8 cellular contexts compared by ENCODE assay signal in the genomic region with DNA sequence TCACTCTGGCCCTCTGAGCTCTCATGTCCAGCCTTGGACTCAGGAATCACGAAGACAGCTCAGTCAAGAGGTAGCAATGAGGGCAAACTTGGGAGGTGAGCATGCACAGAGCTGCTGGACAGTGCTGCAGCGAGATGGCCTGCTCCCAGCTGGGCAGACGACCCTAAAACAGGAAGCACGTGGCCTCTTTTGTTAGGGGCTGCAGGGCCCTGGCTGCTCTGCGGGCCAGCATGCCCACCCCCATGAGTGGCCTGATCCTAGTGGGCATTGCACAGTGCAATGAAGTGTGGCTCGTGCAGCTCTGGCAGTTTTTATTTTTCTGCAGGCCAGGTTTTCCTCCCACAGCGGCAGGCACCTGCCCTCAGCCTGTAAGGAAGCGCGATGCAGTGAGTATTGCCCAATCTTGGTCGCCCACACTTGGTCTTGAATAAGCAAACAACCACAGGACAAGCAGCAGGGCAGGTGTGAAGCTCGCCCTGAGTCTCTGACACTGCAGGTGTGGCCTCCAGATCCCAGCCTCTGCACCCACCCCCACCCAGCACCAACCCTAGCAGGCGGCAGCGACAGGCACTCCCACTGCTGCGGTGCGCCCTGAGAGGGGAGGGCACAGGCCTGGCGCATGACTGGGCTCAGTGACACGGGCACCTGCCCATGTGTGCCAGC.
A peak's percentile ranks its signal among the peaks of the same experiment; 100 is the strongest.
DNase-seq lines count a peak whose midpoint lies in the region; ATAC-seq and TF ChIP-seq lines count a peak whose summit lies in the region.

No MANE protein-coding gene starts in this region.

- H2BK15ac ChIP-seq in H9 (ENCODE audit: low read depth, low read length), result no peak overlapping the region

- H2BK20ac ChIP-seq in H9 (ENCODE audit: low read depth, low read length, poor library complexity, severe bottlenecking), result no peak overlapping the region

- H4K5ac ChIP-seq in H9 (ENCODE audit: insufficient read length, low read depth, low read length), result peak overlapping the region; percentile 9

- H2AFZ ChIP-seq in H9 (ENCODE audit: low read length), result no peak overlapping the region

- no peak overlapping the region; the same call in 1 of the 2 replicates for H3K4ac ChIP-seq in H9 (ENCODE audit: low read depth, low read length)

- TF ChIP-seq CTCF in H9 (conservative IDR thresholded peaks at IDR 0.05), result no peak
- TF ChIP-seq CTCF in osteocyte (IDR thresholded peaks at IDR 0.05), result no peak
- no peak for TF ChIP-seq CTCF in GM13977 (IDR thresholded peaks at IDR 0.05; ENCODE audit: extremely low read depth, insufficient read depth, missing control alignments)

- no CpG with 5 or more reads among the region's 17 CpGs for WGBS in H9 (ENCODE audit: extremely low coverage, insufficient read length, low lambda C conversion rate)

- H3K9me3 ChIP-seq in H9 (ENCODE audit: control insufficient read depth, low read depth, low read length), result no peaks in the 10 kb centered on the region

- H3K27me3 ChIP-seq in H9 (ENCODE audit: insufficient read depth, low read length), result no peaks in the 10 kb centered on the region

- H4K8ac ChIP-seq in H9 (replicated peaks; ENCODE audit: insufficient read length, low read depth, low read length), result no peak overlapping the region

- in situ Hi-C loops in GM13977 (cut with MboI; ENCODE audit: low pct_unique_long_range_greater_than_20kb, low sequenced_read_pairs, unreplicated experiment), result no loop called here

- H3K27me3 Mint-ChIP-seq in H9 (ENCODE audit: low read depth), result no peaks in the 10 kb centered on the region
- no peaks in the 10 kb centered on the region for H3K27me3 Mint-ChIP-seq in naive thymus-derived CD8-positive, alpha-beta T cell
- no peaks in the 10 kb centered on the region for H3K27me3 Mint-ChIP-seq in osteocyte (ENCODE audit: unreplicated experiment)

- peak; percentile 85 to 94 for ATAC-seq in naive thymus-derived CD8-positive, alpha-beta T cell
- no peak for ATAC-seq in GM21367 (IDR thresholded peaks at IDR 0.05; ENCODE audit: unreplicated experiment)

- no peaks in the 10 kb centered on the region for H3K9me3 Mint-ChIP-seq in H9
- no peaks in the 10 kb centered on the region for H3K9me3 Mint-ChIP-seq in naive thymus-derived CD8-positive, alpha-beta T cell
- no peaks in the 10 kb centered on the region for H3K9me3 Mint-ChIP-seq in osteocyte (ENCODE audit: unreplicated experiment)

- H2AK5ac ChIP-seq in H9 (ENCODE audit: insufficient read length, low read length), result no peak overlapping the region

- H3K27ac ChIP-seq in H9 (ENCODE audit: insufficient read length, low read depth, low read length), result peak overlapping the region; percentile 91

- no peak overlapping the region for H2BK120ac ChIP-seq in H9 (ENCODE audit: low read depth, low read length, poor library complexity, severe bottlenecking)

- H2BK5ac ChIP-seq in H9 (ENCODE audit: insufficient read length, low read length), result peak overlapping the region; percentile 43

- H3K4me2 ChIP-seq in H9 (ENCODE audit: insufficient read depth, insufficient read length, low read length), result no peak overlapping the region

- H3K56ac ChIP-seq in H9 (ENCODE audit: insufficient read length, low read depth, low read length), result no peak overlapping the region

- no peak for DNase-seq in H9
- peak; percentile 67 for DNase-seq in NCI-H2107 (lab: John Stamatoyannopoulos, UW)
- peak; percentile 62 for DNase-seq in activated gamma-delta T cell (lab: John Stamatoyannopoulos, UW)
- peak in 9 of 10 donors; percentile 29 to 78 (median 55) for DNase-seq in naive thymus-derived CD8-positive, alpha-beta T cell
- DNase-seq in middle frontal gyrus (ENCODE audit: extremely low spot score, low spot score), result no peak
- no peak for DNase-seq in osteocyte (ENCODE audit: extremely low spot score, unreplicated experiment)
- no peak for DNase-seq in GM13977 (ENCODE audit: low spot score)

- peaks cover 4% of the 10 kb centered on the region for H3K23me2 ChIP-seq in H9 (ENCODE audit: insufficient read length, low read depth, low read length, poor library complexity, severe bottlenecking)

- H3K18ac ChIP-seq in H9 (ENCODE audit: insufficient read length, low read depth, low read length), result no peak overlapping the region

- H3K23ac ChIP-seq in H9 (ENCODE audit: insufficient read length, low read depth, low read length), result no peak overlapping the region

- no peak overlapping the region for H2BK12ac ChIP-seq in H9 (ENCODE audit: insufficient read length, low read depth, low read length)

- H3K9ac ChIP-seq in H9 (ENCODE audit: extremely low read depth, insufficient read length, low read length), result no peak overlapping the region

- H3K4me1 ChIP-seq in H9 (ENCODE audit: insufficient read depth, low read length), result peaks cover 27% of the 10 kb centered on the region; the same call in 1 of the 2 replicates

- H3K27ac Mint-ChIP-seq in H9 (peak overlapping the region; percentile 96 to 100 (median 100)), osteocyte (ENCODE audit: unreplicated experiment) (no peak overlapping the region)
- peak overlapping the region; percentile 87 to 97 (median 92) for H3K27ac Mint-ChIP-seq in naive thymus-derived CD8-positive, alpha-beta T cell

- peaks cover 85 to 88% of the 10 kb centered on the region in 2 experiments for H3K4me1 Mint-ChIP-seq in H9
- peaks cover 46 to 99% (median 94%) of the 10 kb centered on the region in 4 donors for H3K4me1 Mint-ChIP-seq in naive thymus-derived CD8-positive, alpha-beta T cell
- no peaks in the 10 kb centered on the region for H3K4me1 Mint-ChIP-seq in osteocyte (ENCODE audit: unreplicated experiment)

- H4K91ac ChIP-seq in H9 (ENCODE audit: insufficient read length, low read depth, low read length), result peak overlapping the region; percentile 77

- peaks cover 8% of the 10 kb centered on the region; the same call in 1 of the 2 replicates for H3K79me2 ChIP-seq in H9 (ENCODE audit: insufficient read depth, low read length)

- no peak overlapping the region for H3T11ph ChIP-seq in H9 (ENCODE audit: low read length)

- peak overlapping the region; percentile 27 for H3K14ac ChIP-seq in H9 (ENCODE audit: insufficient read depth, low read length)

- H3K4me3 Mint-ChIP-seq in H9 (peak overlapping the region in 1 of 2 experiments; percentile 26; a peak in 2 of 5 replicates), osteocyte (ENCODE audit: unreplicated experiment) (no peak overlapping the region)
- H3K4me3 Mint-ChIP-seq in naive thymus-derived CD8-positive, alpha-beta T cell, result peak overlapping the region; percentile 55 to 84 (median 72)

- POLR2A ChIA-PET in naive thymus-derived CD8-positive, alpha-beta T cell (lab: Charles Lee), result interaction anchor here (0.6 to 11.2 kb wide), 10 partner anchors 8 to 127 kb away, joined by 3 to 108 read pairs (median 4); a partner anchor contains a TSS

- H3K79me1 ChIP-seq in H9 (ENCODE audit: insufficient read depth, low read depth, low read length, poor library complexity, severe bottlenecking), result no peaks in the 10 kb centered on the region

- H3K36me3 Mint-ChIP-seq in H9 (ENCODE audit: insufficient read depth in 1 of 3, low read depth in 3 of 3), result peaks cover 0 to 3% (median 0%) of the 10 kb centered on the region in 3 experiments; a peak in 4 of 7 replicates
- peaks cover 0 to 60% (median 0%) of the 10 kb centered on the region in 3 donors for H3K36me3 Mint-ChIP-seq in naive thymus-derived CD8-positive, alpha-beta T cell
- no peaks in the 10 kb centered on the region for H3K36me3 Mint-ChIP-seq in osteocyte (ENCODE audit: unreplicated experiment)

- H4K20me1 ChIP-seq in H9 (ENCODE audit: control insufficient read depth, insufficient read depth, insufficient read length), result no peaks in the 10 kb centered on the region

Comparison
In these comparisons a context has a peak if more than half of its experiments do, and no peak if none do; other contexts are left out.
1. DNase-seq: peak in NCI-H2107 (single experiment), activated gamma-delta T cell (single experiment) and naive thymus-derived CD8-positive, alpha-beta T cell (9 of 10); none in H9 (single experiment), middle frontal gyrus (single experiment), osteocyte (single experiment) and GM13977 (single experiment).